Comparison of ENCODE assay signal across 12 cellular contexts in genomic region chr9:109969559-109970237, GRCh38.
DNase-seq lines count a peak whose midpoint lies in the region; ATAC-seq and TF ChIP-seq lines count a peak whose summit lies in the region.
"Had no signal": no experiment of that assay in that cellular context is flagged by ENCODE, and none has a peak within 500 bp of the region (broad histone marks: within the 10 kb centered on the region; RNA-seq: fewer than 3 reads in every experiment).

No MANE protein-coding gene starts in this region.

- H3K9me3 ChIP-seq in breast epithelium (no peaks in the 10 kb centered on the region), transverse colon (no peaks in the 10 kb centered on the region)
- H3K9me3 ChIP-seq: vagina had no signal

- H3K4me1 ChIP-seq in breast epithelium (no peaks in the 10 kb centered on the region), transverse colon (peaks cover 0 to 18% (median 0%) of the 10 kb centered on the region in 4 donors)
- H3K4me1 ChIP-seq: vagina had no signal

- in situ Hi-C loops in transverse colon (cut with MboI; ENCODE audit: low pct_ligation_motif_present in 1 of 4, low pct_unique_long_range_greater_than_20kb in 1 of 4, low sequenced_read_pairs in 3 of 4): no loop called here

- H3K27me3 ChIP-seq in breast epithelium (no peaks in the 10 kb centered on the region), transverse colon (no peaks in the 10 kb centered on the region)
- H3K27me3 ChIP-seq: vagina had no signal

- H3K36me3 ChIP-seq in breast epithelium (no peaks in the 10 kb centered on the region), transverse colon (no peaks in the 10 kb centered on the region)
- H3K36me3 ChIP-seq: vagina had no signal

- peak overlapping the region; percentile 10 to 43 for H3K27ac ChIP-seq in breast epithelium
- H3K27ac ChIP-seq in transverse colon: no peak overlapping the region
- H3K27ac ChIP-seq: vagina had no signal

- H3K4me3 ChIP-seq in breast epithelium (no peak overlapping the region), transverse colon (no peak overlapping the region)
- H3K4me3 ChIP-seq: vagina had no signal

- intact Hi-C loops in breast epithelium (cut with DNase I; ENCODE audit: low total_unique reads) (no loop called here), transverse colon (cut with DNase I; ENCODE audit: low total_unique reads) (no loop called here)

- H3K36me3 Mint-ChIP-seq in stimulated activated naive CD8-positive, alpha-beta T cell treated with anti-CD3 and anti-CD28 coated beads, Interleukin-15, Interleukin-2, amounts not matched to agents 100 ng/mL and 50 ng/mL, for 24 hours (ENCODE audit: low read depth): no peaks in the 10 kb centered on the region

- WGBS in transverse colon (ENCODE audit: low coverage in 1 of 2), 2 donors: 78 to 94% methylated on average over 1 of the region's 1 CpG

- DNase-seq in stimulated activated naive CD8-positive, alpha-beta T cell treated with anti-CD3 and anti-CD28 coated beads, Interleukin-15, amount 100 ng/mL, for 72 hours: no peak
- no peak for DNase-seq in breast epithelium (ENCODE audit: low spot score in 2 of 2)
- DNase-seq in lung microvascular endothelial cell (ENCODE audit: low read depth in 2 of 2): peak; percentile 93 to 98
- no peak for DNase-seq in effector CD4-positive, alpha-beta T cell
- no peak for DNase-seq in transverse colon
- DNase-seq in GM20000 (ENCODE audit: low spot score): no peak
- DNase-seq: activated gamma-delta T cell, AML-193, DMS79 had no signal

- no peak for TF ChIP-seq CTCF in breast epithelium (IDR thresholded peaks at IDR 0.05)
- TF ChIP-seq CTCF in transverse colon (IDR thresholded peaks at IDR 0.05): no peak
- TF ChIP-seq CTCF in GM20000 (IDR thresholded peaks at IDR 0.05; ENCODE audit: extremely low read depth, missing control alignments): no peak

- peak overlapping the region; percentile 28 for H3K27ac Mint-ChIP-seq in stimulated activated naive CD8-positive, alpha-beta T cell treated with anti-CD3 and anti-CD28 coated beads, Interleukin-15, Interleukin-2, amounts not matched to agents 100 ng/mL and 50 ng/mL, for 24 hours
- peak overlapping the region in 1 of 2 donors; percentile 47 for H3K27ac Mint-ChIP-seq in stimulated activated naive CD8-positive, alpha-beta T cell treated with anti-CD3 and anti-CD28 coated beads, Interleukin-15, amount 100 ng/mL, for 72 hours

- no peak for TF ChIP-seq EP300 in transverse colon (IDR thresholded peaks at IDR 0.05; ENCODE audit: low read depth)

- peaks cover 5% of the 10 kb centered on the region for H3K27me3 Mint-ChIP-seq in stimulated activated naive CD8-positive, alpha-beta T cell treated with anti-CD3 and anti-CD28 coated beads, Interleukin-15, Interleukin-2, amounts not matched to agents 100 ng/mL and 50 ng/mL, for 24 hours
- H3K27me3 Mint-ChIP-seq in stimulated activated naive CD8-positive, alpha-beta T cell treated with anti-CD3 and anti-CD28 coated beads, Interleukin-15, amount 100 ng/mL, for 72 hours: peaks cover 14% of the 10 kb centered on the region

- H3K4me1 Mint-ChIP-seq in stimulated activated naive CD8-positive, alpha-beta T cell treated with anti-CD3 and anti-CD28 coated beads, Interleukin-15, Interleukin-2, amounts not matched to agents 100 ng/mL and 50 ng/mL, for 24 hours (ENCODE audit: low read depth): peaks cover 82% of the 10 kb centered on the region
- H3K4me1 Mint-ChIP-seq in stimulated activated naive CD8-positive, alpha-beta T cell treated with anti-CD3 and anti-CD28 coated beads, Interleukin-15, amount 100 ng/mL, for 72 hours: peaks cover 48% of the 10 kb centered on the region

- ATAC-seq in stimulated activated naive CD8-positive, alpha-beta T cell treated with anti-CD3 and anti-CD28 coated beads, Interleukin-15, amount 100 ng/mL, for 72 hours: no peak
- no peak for ATAC-seq in HG03442 (IDR thresholded peaks at IDR 0.05; ENCODE audit: unreplicated experiment)

- no peak overlapping the region for H3K4me3 Mint-ChIP-seq in stimulated activated naive CD8-positive, alpha-beta T cell treated with anti-CD3 and anti-CD28 coated beads, Interleukin-15, Interleukin-2, amounts not matched to agents 100 ng/mL and 50 ng/mL, for 24 hours
- H3K4me3 Mint-ChIP-seq in stimulated activated naive CD8-positive, alpha-beta T cell treated with anti-CD3 and anti-CD28 coated beads, Interleukin-15, amount 100 ng/mL, for 72 hours: no peak overlapping the region

- peaks cover 7% of the 10 kb centered on the region for H3K9me3 Mint-ChIP-seq in stimulated activated naive CD8-positive, alpha-beta T cell treated with anti-CD3 and anti-CD28 coated beads, Interleukin-15, Interleukin-2, amounts not matched to agents 100 ng/mL and 50 ng/mL, for 24 hours
- peaks cover 0 to 5% of the 10 kb centered on the region in 2 donors for H3K9me3 Mint-ChIP-seq in stimulated activated naive CD8-positive, alpha-beta T cell treated with anti-CD3 and anti-CD28 coated beads, Interleukin-15, amount 100 ng/mL, for 72 hours

- TF ChIP-seq POLR2A in breast epithelium (IDR thresholded peaks at IDR 0.05): no peak
- no peak for TF ChIP-seq POLR2A in transverse colon (IDR thresholded peaks at IDR 0.05)

Comparison
In these comparisons a context has a peak if more than half of its experiments do, and no peak if none do; other contexts are left out.
1. DNase-seq: peak in lung microvascular endothelial cell (2 of 2); none in stimulated activated naive CD8-positive, alpha-beta T cell treated with anti-CD3 and anti-CD28 coated beads, Interleukin-15, amount 100 ng/mL, for 72 hours (0 of 2), breast epithelium (0 of 2), effector CD4-positive, alpha-beta T cell (single experiment), transverse colon (single experiment) and GM20000 (single experiment).
2. H3K27ac ChIP-seq: peak in breast epithelium (2 of 2); none in transverse colon (0 of 4).